ENCODE assay signal across 8 cellular contexts in the genomic region with DNA sequence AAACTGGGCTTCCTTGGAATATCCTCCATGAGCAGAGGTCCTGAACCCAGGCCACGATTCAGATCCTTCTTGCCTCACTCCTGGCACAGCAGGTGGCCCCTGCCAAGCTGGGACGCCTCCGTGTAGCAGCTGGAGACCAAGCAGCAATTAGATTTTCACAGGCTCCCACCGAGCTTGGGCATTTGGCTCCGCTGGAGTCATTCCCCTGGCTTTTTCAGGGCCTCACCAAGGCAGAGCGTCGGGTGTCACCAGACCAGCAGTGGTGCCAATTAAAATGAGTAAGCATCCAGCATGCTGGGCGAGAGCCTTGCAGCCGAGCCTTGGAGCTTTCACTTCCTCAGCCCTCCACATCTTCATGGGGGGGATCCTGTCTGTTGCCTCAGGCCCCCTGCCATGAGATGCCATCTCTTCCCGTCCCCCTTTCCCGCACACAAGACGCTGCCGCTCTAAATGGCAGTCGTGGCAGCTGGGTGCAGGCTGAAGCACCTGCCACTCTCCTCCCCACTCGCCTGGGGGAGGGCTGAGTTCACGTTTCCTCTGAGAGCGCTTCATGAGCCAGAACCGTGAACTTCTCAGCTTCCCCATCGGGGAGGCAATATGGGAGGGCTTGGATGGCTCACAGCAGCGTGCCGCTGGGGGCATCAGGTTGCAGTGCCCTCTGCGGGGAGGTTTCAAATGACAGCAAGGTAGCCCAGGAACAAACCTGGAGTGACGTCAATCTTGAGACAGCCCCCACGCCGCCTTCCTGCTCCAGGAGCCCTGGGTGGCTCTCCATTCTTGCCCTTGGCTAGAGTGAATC. TPM values are rescaled to one million over a fixed set of nuclear protein-coding genes. Genes with fewer than 3 reads are reported as not detected.
DNase-seq lines count a peak whose midpoint lies in the region; ATAC-seq and TF ChIP-seq lines count a peak whose summit lies in the region.

No MANE protein-coding gene starts in this region.

- intact Hi-C loops in heart right ventricle (cut with DNase I): loop anchor here in 2 of 10 donors (5.0 kb wide), 2 partner anchors 36 to 39 kb away; no protein-coding TSS in a partner anchor
- intact Hi-C loops in gastrocnemius medialis (cut with DNase I; ENCODE audit: low total_unique reads): no loop called here

- H3K4me3 ChIP-seq in heart right ventricle (peak overlapping the region in 1 of 10 donors; percentile 33), gastrocnemius medialis (peak overlapping the region; percentile 35 to 42 (median 36))

- peaks cover 51 to 99% (median 96%) of the 10 kb centered on the region in 9 donors for H3K4me1 ChIP-seq in heart right ventricle
- peaks cover 94 to 95% of the 10 kb centered on the region in 2 donors for H3K4me1 ChIP-seq in gastrocnemius medialis

- peak overlapping the region; percentile 74 to 98 (median 87) for H3K27ac ChIP-seq in heart right ventricle
- H3K27ac ChIP-seq in gastrocnemius medialis: peak overlapping the region; percentile 92 to 99 (median 96)

- in situ Hi-C loops in gastrocnemius medialis (cut with MboI; ENCODE audit: low sequenced_read_pairs in 4 of 4): no loop called here

- no peaks in the 10 kb centered on the region for H3K27me3 ChIP-seq in heart right ventricle
- H3K27me3 ChIP-seq in gastrocnemius medialis: no peaks in the 10 kb centered on the region

- TF ChIP-seq POLR2A in gastrocnemius medialis (IDR thresholded peaks at IDR 0.05): peak; percentile 62 to 79

- H3K36me3 ChIP-seq in heart right ventricle: peaks cover 0 to 87% (median 25%) of the 10 kb centered on the region in 9 donors
- H3K36me3 ChIP-seq in gastrocnemius medialis: peaks cover 0 to 5% of the 10 kb centered on the region in 2 donors

- TF ChIP-seq CTCF in heart right ventricle (IDR thresholded peaks at IDR 0.05) (peak in 1 of 9 donors; percentile 16), gastrocnemius medialis (IDR thresholded peaks at IDR 0.05 in 4 of 5, conservative IDR thresholded peaks at IDR 0.05 in 1 of 5) (peak in 1 of 5 experiments; percentile 19)

- 52 to 58% methylated on average over 25 of the region's 25 CpGs for WGBS in heart right ventricle, 2 donors

- H3K9me3 ChIP-seq in heart right ventricle (no peaks in the 10 kb centered on the region), gastrocnemius medialis (no peaks in the 10 kb centered on the region)

- peak; percentile 95 for DNase-seq in NCI-H345 treated with DMSO at 0.1 percent for 48 hours (lab: John Stamatoyannopoulos, UW; ENCODE audit: unreplicated experiment)
- DNase-seq in activated T-cell treated with anti-CD3 and anti-CD28 coated beads for 24 hours (ENCODE audit: low read depth): peak; percentile 51
- DNase-seq in heart right ventricle: peak; percentile 39 to 57
- DNase-seq in gastrocnemius medialis: peak; percentile 93 to 97
- no peak for DNase-seq in epidermal melanocyte (ENCODE audit: insufficient read length, low spot score)

- ATAC-seq in GM18873 (IDR thresholded peaks at IDR 0.05; ENCODE audit: low FRiP score, unreplicated experiment) (peak; percentile 51), HG03066 (IDR thresholded peaks at IDR 0.05; ENCODE audit: low read depth, unreplicated experiment) (peak; percentile 63), heart right ventricle (peak; percentile 55 to 71 (median 62)), gastrocnemius medialis (peak; percentile 62), esophagus mucosa (no peak)

RNA-seq across cellular contexts. Expression of a gene that starts 11.7 kb away (rescaled TPM):
- total RNA-seq in heart right ventricle: 100 to 1,000 TPM in 8 of 10 donors, 10 to 100 TPM in 2; 81.9 to 163 (median 127) TPM
- 100 to 1,000 TPM in 1 of 2 donors, 10 to 100 TPM in 1; 16.4 to 147 TPM for polyA plus RNA-seq in heart right ventricle
- 10 to 100 TPM; 21.4 to 27.0 (median 25.4) TPM for total RNA-seq in gastrocnemius medialis
- 35.2 TPM for total RNA-seq in esophagus mucosa

RNA-seq across cellular contexts. Expression of a gene that starts 47.5 kb away (rescaled TPM):
- total RNA-seq in heart right ventricle: 10 to 100 TPM; 11.9 to 20.8 (median 14.4) TPM
- polyA plus RNA-seq in heart right ventricle: 1 to 10 TPM; 8.0 to 9.9 TPM
- total RNA-seq in gastrocnemius medialis: 10 to 100 TPM; 17.7 to 31.2 (median 23.1) TPM
- total RNA-seq in esophagus mucosa: 11.0 TPM

RNA-seq across cellular contexts. Expression of a gene that starts 47.7 kb away (rescaled TPM):
- 10 to 100 TPM; 33.3 to 46.5 (median 37.5) TPM for total RNA-seq in heart right ventricle
- polyA plus RNA-seq in heart right ventricle: 10 to 100 TPM; 16.5 to 52.7 TPM
- 100 to 1,000 TPM in 3 of 4 donors, 10 to 100 TPM in 1; 90.0 to 144 (median 108) TPM for total RNA-seq in gastrocnemius medialis
- total RNA-seq in esophagus mucosa: 46.6 TPM
